Comparison of ENCODE assay signal across 13 cellular contexts in genomic region chr18:23844991-23845680, GRCh38.
DNase-seq lines count a peak whose midpoint lies in the region; ATAC-seq and TF ChIP-seq lines count a peak whose summit lies in the region.
"Had no signal": no experiment of that assay in that cellular context is flagged by ENCODE, and none has a peak within 500 bp of the region (broad histone marks: within the 10 kb centered on the region; RNA-seq: fewer than 3 reads in every experiment).

No MANE protein-coding gene starts in this region.

- H3K4me3 ChIP-seq in GM23248 (no peak overlapping the region), SK-N-SH (ENCODE audit: low read depth in 2 of 2, low read length in 1 of 2) (no peak overlapping the region), hepatocyte (no peak overlapping the region)
- H3K4me3 ChIP-seq: mucosa of descending colon had no signal

- H3K4me2 ChIP-seq in GM23248 (ENCODE audit: unreplicated experiment) (no peak overlapping the region), SK-N-SH (no peak overlapping the region), hepatocyte (no peak overlapping the region)

- H3K79me2 ChIP-seq in GM23248 (ENCODE audit: insufficient read depth), result no peaks in the 10 kb centered on the region
- no peaks in the 10 kb centered on the region for H3K79me2 ChIP-seq in SK-N-SH (ENCODE audit: insufficient read depth)
- H3K79me2 ChIP-seq in hepatocyte, result no peaks in the 10 kb centered on the region

- H2AFZ ChIP-seq in GM23248, result no peak overlapping the region
- H2AFZ ChIP-seq in SK-N-SH (ENCODE audit: low read depth), result peak overlapping the region; percentile 4; the same call in 1 of the 2 replicates
- no peak overlapping the region for H2AFZ ChIP-seq in hepatocyte

- H3K36me3 Mint-ChIP-seq in progenitor cell of endocrine pancreas (ENCODE audit: insufficient read depth), result no peaks in the 10 kb centered on the region

- H3K9ac ChIP-seq in GM23248, result no peak overlapping the region
- H3K9ac ChIP-seq in SK-N-SH, result no peak overlapping the region

- TF ChIP-seq CTCF in SK-N-SH (IDR thresholded peaks at IDR 0.05) (no peak), hepatocyte (IDR thresholded peaks at IDR 0.05; ENCODE audit: poor library complexity) (no peak), progenitor cell of endocrine pancreas (IDR thresholded peaks at IDR 0.05; ENCODE audit: unreplicated experiment) (no peak)

- H3K4me3 Mint-ChIP-seq in progenitor cell of endocrine pancreas (ENCODE audit: low read depth), result no peak overlapping the region
- H3K4me3 Mint-ChIP-seq: central memory CD8-positive, alpha-beta T cell; T-helper 17 cell had no signal

- peaks cover 17% of the 10 kb centered on the region for H3K4me1 Mint-ChIP-seq in progenitor cell of endocrine pancreas (ENCODE audit: low read depth)
- H3K4me1 Mint-ChIP-seq: central memory CD8-positive, alpha-beta T cell had no signal

- H4K20me1 ChIP-seq in GM23248 (ENCODE audit: insufficient read depth), result no peaks in the 10 kb centered on the region
- H4K20me1 ChIP-seq in SK-N-SH (ENCODE audit: insufficient read depth), result no peaks in the 10 kb centered on the region
- H4K20me1 ChIP-seq in hepatocyte (ENCODE audit: insufficient read depth, poor library complexity, severe bottlenecking), result no peaks in the 10 kb centered on the region

- H3K27me3 Mint-ChIP-seq in progenitor cell of endocrine pancreas, result peaks cover 11% of the 10 kb centered on the region
- H3K27me3 Mint-ChIP-seq: central memory CD8-positive, alpha-beta T cell had no signal

- H3K9me2 ChIP-seq in GM23248 (ENCODE audit: insufficient read depth) (no peaks in the 10 kb centered on the region), SK-N-SH (no peaks in the 10 kb centered on the region), hepatocyte (replicated peaks; ENCODE audit: insufficient read depth) (no peaks in the 10 kb centered on the region)

- H3K27ac Mint-ChIP-seq in progenitor cell of endocrine pancreas, result peak overlapping the region; percentile 3
- H3K27ac Mint-ChIP-seq: T-helper 17 cell had no signal

- no peak overlapping the region for H3K27ac ChIP-seq in GM23248
- no peak overlapping the region for H3K27ac ChIP-seq in SK-N-SH (ENCODE audit: low read depth in 2 of 2, low read length in 1 of 2)
- peak overlapping the region; percentile 57 for H3K27ac ChIP-seq in hepatocyte
- H3K27ac ChIP-seq: C4-2B had no signal

- no peaks in the 10 kb centered on the region for H3K9me3 ChIP-seq in GM23248 (ENCODE audit: low read depth)
- no peaks in the 10 kb centered on the region for H3K9me3 ChIP-seq in SK-N-SH
- no peaks in the 10 kb centered on the region for H3K9me3 ChIP-seq in hepatocyte (ENCODE audit: low read depth)
- H3K9me3 ChIP-seq: mucosa of descending colon had no signal

- H3K27me3 ChIP-seq in GM23248 (replicated peaks; ENCODE audit: insufficient read depth) (no peaks in the 10 kb centered on the region), SK-N-SH (ENCODE audit: insufficient read depth) (no peaks in the 10 kb centered on the region), hepatocyte (no peaks in the 10 kb centered on the region)

- in situ Hi-C loops in GM23248 (cut with MboI), result no loop called here

- H3K36me3 ChIP-seq in GM23248 (ENCODE audit: low read depth) (no peaks in the 10 kb centered on the region), SK-N-SH (replicated peaks in 1 of 2; ENCODE audit: control insufficient read depth in 1 of 2, insufficient read depth in 2 of 2, low read length in 1 of 2) (no peaks in the 10 kb centered on the region), hepatocyte (replicated peaks; ENCODE audit: insufficient read depth, low read depth) (no peaks in the 10 kb centered on the region)

- TF ChIP-seq EP300 in SK-N-SH (IDR thresholded peaks at IDR 0.05; ENCODE audit: borderline replicate concordance in 1 of 2, low read depth in 1 of 2, low read length in 1 of 2), result no peak

- TF ChIP-seq RAD21 in SK-N-SH (IDR thresholded peaks at IDR 0.05; ENCODE audit: low read length), result no peak

- 74% methylated on average over 9 of the region's 9 CpGs for WGBS in GM23248 (ENCODE audit: low coverage in 1 of 2, low lambda C conversion rate in 2 of 2, missing lambda C conversion rate in 2 of 2), 2 experiments
- 66% methylated on average over 8 of the region's 9 CpGs for WGBS in SK-N-SH (ENCODE audit: low lambda C conversion rate)
- WGBS in hepatocyte (ENCODE audit: low lambda C conversion rate, missing lambda C conversion rate), result 56% methylated on average over 9 of the region's 9 CpGs

- ATAC-seq in GM19467 (IDR thresholded peaks at IDR 0.05; ENCODE audit: unreplicated experiment) (no peak), HG02623 (IDR thresholded peaks at IDR 0.05; ENCODE audit: unreplicated experiment) (no peak), HG02973 (IDR thresholded peaks at IDR 0.05; ENCODE audit: unreplicated experiment) (no peak)
- ATAC-seq: T-helper 17 cell had no signal

- CTCF ChIA-PET in SK-N-SH (lab: Yijun Ruan, JAX), result interaction anchor here (1.0 to 1.4 kb wide), 2 partner anchors 17 to 74 kb away, joined by 3 to 4 read pairs; no protein-coding TSS in a partner anchor

- H3K4me1 ChIP-seq in GM23248 (ENCODE audit: insufficient read depth), result peaks cover 10% of the 10 kb centered on the region
- no peaks in the 10 kb centered on the region; a peak in 1 of 4 replicates for H3K4me1 ChIP-seq in SK-N-SH (ENCODE audit: control insufficient read depth in 1 of 2, insufficient read depth in 2 of 2, low read depth in 1 of 2, low read length in 1 of 2)
- peaks cover 5% of the 10 kb centered on the region for H3K4me1 ChIP-seq in hepatocyte (ENCODE audit: insufficient read depth)

- POLR2A ChIA-PET in SK-N-SH (lab: Yijun Ruan, JAX), result interaction anchor here (0.6 kb wide), 1 partner anchor 70 kb away, joined by 3 read pairs; no protein-coding TSS in a partner anchor

- H3K9me3 Mint-ChIP-seq in progenitor cell of endocrine pancreas (ENCODE audit: low read depth), result no peaks in the 10 kb centered on the region
- H3K9me3 Mint-ChIP-seq: central memory CD8-positive, alpha-beta T cell had no signal

- peak; percentile 38 for DNase-seq in GM23248
- no peak for DNase-seq in SK-N-SH
- DNase-seq in hepatocyte (ENCODE audit: low spot score), result peak; percentile 49
- no peak for DNase-seq in progenitor cell of endocrine pancreas (ENCODE audit: low spot score, unreplicated experiment)
- DNase-seq in NCI-H2081 treated with DMSO at 0.1 percent for 48 hours (lab: John Stamatoyannopoulos, UW), result no peak
- DNase-seq: retina, T-helper 17 cell had no signal

- H3F3A ChIP-seq in GM23248 (ENCODE audit: insufficient read depth), result no peaks in the 10 kb centered on the region
- peaks cover 3% of the 10 kb centered on the region for H3F3A ChIP-seq in SK-N-SH (replicated peaks; ENCODE audit: insufficient read depth)

TF ChIP-seq in SK-N-SH, 30 proteins besides CTCF, POLR2A, EP300 and RAD21:
- TF ChIP-seq RFX5 (IDR thresholded peaks at IDR 0.05; ENCODE audit: low read length) (no peak), MEF2A (IDR thresholded peaks at IDR 0.05; ENCODE audit: borderline replicate concordance, low read depth) (no peak), NFIC (IDR thresholded peaks at IDR 0.05; ENCODE audit: borderline replicate concordance) (no peak), MXI1 (IDR thresholded peaks at IDR 0.05; ENCODE audit: low read depth, low read length) (no peak), FOSL2 (IDR thresholded peaks at IDR 0.05; ENCODE audit: borderline replicate concordance, low read depth) (no peak), SMC3 (IDR thresholded peaks at IDR 0.05; ENCODE audit: low read depth, low read length) (no peak), MAX (IDR thresholded peaks at IDR 0.05; ENCODE audit: low read depth) (no peak), IRF3 (IDR thresholded peaks at IDR 0.05; ENCODE audit: low read depth, low read length) (no peak), POLR2AphosphoS5 (IDR thresholded peaks at IDR 0.05; ENCODE audit: low read depth, low read length) (no peak), RCOR1 (IDR thresholded peaks at IDR 0.05; ENCODE audit: low read length) (no peak), GATA2 (CRISPR knock-in tag; IDR thresholded peaks at IDR 0.05) (no peak), ELF1 (IDR thresholded peaks at IDR 0.05) (no peak), YY1 (IDR thresholded peaks at IDR 0.05; ENCODE audit: low read depth) (no peak), NRF1 (IDR thresholded peaks at IDR 0.05; ENCODE audit: low read depth, low read length) (no peak), USF1 (IDR thresholded peaks at IDR 0.05; ENCODE audit: borderline replicate concordance, low read depth) (no peak), FOXM1 (IDR thresholded peaks at IDR 0.05; ENCODE audit: low read depth) (no peak), EZH2phosphoT487 (IDR thresholded peaks at IDR 0.05; ENCODE audit: borderline replicate concordance, low read depth) (no peak), USF2 (IDR thresholded peaks at IDR 0.05; ENCODE audit: borderline replicate concordance, low read depth, low read length) (no peak)

Comparison
In these comparisons a context has a peak if more than half of its experiments do, and no peak if none do; other contexts are left out.
1. DNase-seq: peak in GM23248 (single experiment) and hepatocyte (single experiment); none in SK-N-SH (single experiment), progenitor cell of endocrine pancreas (single experiment) and NCI-H2081 treated with DMSO at 0.1 percent for 48 hours (single experiment).